In genomic region chr14:53006931-53007330, GRCh38 we compare ENCODE assay signal across 25 cellular contexts.
"Had no signal": no experiment of that assay in that cellular context is flagged by ENCODE, and none has a peak within 500 bp of the region (broad histone marks: within the 10 kb centered on the region; RNA-seq: fewer than 3 reads in every experiment).

No MANE protein-coding gene starts in this region.

- H3K4me1 ChIP-seq: colonic mucosa, left lung, psoas muscle, uterus had no signal

- H3K36me3 Mint-ChIP-seq: stimulated activated effector memory CD8-positive, alpha-beta T cell treated with anti-CD3 and anti-CD28 coated beads, Interleukin-12 subunit alpha, Interleukin-12 subunit beta, amount 100 ng/mL, for 72 hours had no signal

- H3K27ac Mint-ChIP-seq: dendritic cell treated with granulocyte-macrophage colony-stimulating factor and Interleukin-4, amounts not matched to agents 40 ng/mL and 50 ng/mL, for 4 days; stimulated activated effector memory CD8-positive, alpha-beta T cell treated with anti-CD3 and anti-CD28 coated beads, Interleukin-12 subunit alpha, Interleukin-12 subunit beta, amount 100 ng/mL, for 72 hours had no signal

- H3K36me3 ChIP-seq: colonic mucosa, left lung, ovary, sigmoid colon, tibial nerve, upper lobe of left lung, uterus had no signal

- H3K27me3 Mint-ChIP-seq: dendritic cell treated with granulocyte-macrophage colony-stimulating factor and Interleukin-4, amounts not matched to agents 40 ng/mL and 50 ng/mL, for 4 days; naive thymus-derived CD4-positive, alpha-beta T cell had no signal

- H3K9me3 Mint-ChIP-seq: dendritic cell treated with granulocyte-macrophage colony-stimulating factor and Interleukin-4, amounts not matched to agents 40 ng/mL and 50 ng/mL, for 4 days; nephron; stimulated activated effector memory CD8-positive, alpha-beta T cell treated with anti-CD3 and anti-CD28 coated beads, Interleukin-12 subunit alpha, Interleukin-12 subunit beta, amount 100 ng/mL, for 72 hours had no signal

- H3K9me3 ChIP-seq: colonic mucosa, left lung, ovary, psoas muscle, sigmoid colon, testis, tibial nerve, upper lobe of left lung, uterus had no signal

- DNase-seq: colonic mucosa; effector memory CD4-positive, alpha-beta T cell; hypothalamus; left cardiac atrium; left lung; mesenchymal stem cell; midbrain; naive thymus-derived CD4-positive, alpha-beta T cell; occipital lobe; ovary; posterior cingulate gyrus; psoas muscle; right cardiac atrium; sigmoid colon; stimulated activated CD4-positive, alpha-beta T cell treated with anti-CD3 and anti-CD28 coated beads, Interleukin-2, amount 100 ng/mL, for 24 hours; stimulated activated CD4-positive, alpha-beta T cell treated with anti-CD3 and anti-CD28 coated beads, Interleukin-4, amount 100 ng/mL, for 24 hours; stimulated activated naive CD8-positive, alpha-beta T cell treated with anti-CD3 and anti-CD28 coated beads, Interleukin-15, Interleukin-2, amounts not matched to agents 100 U/mL and 50 U/mL, for 24 hours; substantia nigra; upper lobe of left lung had no signal

- ATAC-seq: left lung; naive thymus-derived CD4-positive, alpha-beta T cell; psoas muscle; right cardiac atrium; stimulated activated naive CD8-positive, alpha-beta T cell treated with anti-CD3 and anti-CD28 coated beads, Interleukin-15, Interleukin-2, amounts not matched to agents 100 U/mL and 50 U/mL, for 24 hours had no signal

- H3K4me3 ChIP-seq: colonic mucosa, left lung, ovary, psoas muscle, sigmoid colon, testis, tibial nerve, upper lobe of left lung, uterus had no signal

- H3K27me3 ChIP-seq: colonic mucosa, left lung, ovary, sigmoid colon, testis, tibial nerve, upper lobe of left lung, uterus had no signal

- H3K27ac ChIP-seq: colonic mucosa, left lung, ovary, psoas muscle, sigmoid colon, testis, upper lobe of left lung, uterus had no signal

- H3K4me3 Mint-ChIP-seq: dendritic cell treated with granulocyte-macrophage colony-stimulating factor and Interleukin-4, amounts not matched to agents 40 ng/mL and 50 ng/mL, for 4 days; naive thymus-derived CD4-positive, alpha-beta T cell; nephron; stimulated activated effector memory CD8-positive, alpha-beta T cell treated with anti-CD3 and anti-CD28 coated beads, Interleukin-12 subunit alpha, Interleukin-12 subunit beta, amount 100 ng/mL, for 72 hours had no signal
